In the genomic region with DNA sequence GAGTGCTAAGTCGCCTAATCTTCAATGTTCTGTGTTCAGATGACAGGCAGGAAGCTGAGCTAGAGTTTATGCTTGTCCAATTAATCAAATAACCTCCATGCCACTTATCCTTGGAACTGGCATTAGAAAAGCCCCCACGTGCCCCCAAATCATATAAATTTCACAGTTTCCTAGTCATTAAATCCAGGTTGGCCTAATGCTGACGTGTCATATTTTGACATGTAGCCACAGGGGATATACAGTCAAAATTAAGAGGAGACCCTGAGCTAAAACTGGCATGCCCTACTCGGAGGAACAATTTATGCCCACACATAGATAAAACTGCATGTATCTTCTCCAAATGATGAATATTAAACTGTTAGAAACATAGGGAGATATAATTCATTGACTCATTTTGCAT, we compare ENCODE assay signal across 1 cellular context.
TF ChIP-seq lines count a peak whose summit lies in the region.

No MANE protein-coding gene starts in this region.

TF ChIP-seq in HepG2, 621 proteins besides CTCF, POLR2A, EP300 and RAD21 (continued from another document):
- TF ChIP-seq, protein P1, sequence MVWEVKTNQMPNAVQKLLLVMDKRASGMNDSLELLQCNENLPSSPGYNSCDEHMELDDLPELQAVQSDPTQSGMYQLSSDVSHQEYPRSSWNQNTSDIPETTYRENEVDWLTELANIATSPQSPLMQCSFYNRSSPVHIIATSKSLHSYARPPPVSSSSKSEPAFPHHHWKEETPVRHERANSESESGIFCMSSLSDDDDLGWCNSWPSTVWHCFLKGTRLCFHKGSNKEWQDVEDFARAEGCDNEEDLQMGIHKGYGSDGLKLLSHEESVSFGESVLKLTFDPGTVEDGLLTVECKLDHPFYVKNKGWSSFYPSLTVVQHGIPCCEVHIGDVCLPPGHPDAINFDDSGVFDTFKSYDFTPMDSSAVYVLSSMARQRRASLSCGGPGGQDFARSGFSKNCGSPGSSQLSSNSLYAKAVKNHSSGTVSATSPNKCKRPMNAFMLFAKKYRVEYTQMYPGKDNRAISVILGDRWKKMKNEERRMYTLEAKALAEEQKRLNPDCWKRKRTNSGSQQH (CRISPR knock-in tag; IDR thresholded peaks at IDR 0.05; ENCODE audit: low read depth): no peak
- TF ChIP-seq ZNF674 (CRISPR knock-in tag; IDR thresholded peaks at IDR 0.05; ENCODE audit: low read depth): no peak
